ENCODE assay signal across 13 cellular contexts in genomic region chr9:114968710-114969109, GRCh38. TPM values are rescaled to one million over a fixed set of nuclear protein-coding genes. Genes with fewer than 3 reads are reported as not detected.
DNase-seq lines count a peak whose midpoint lies in the region; ATAC-seq, FAIRE-seq and TF ChIP-seq lines count a peak whose summit lies in the region.
"Had no signal": no experiment of that assay in that cellular context is flagged by ENCODE, and none has a peak within 500 bp of the region (broad histone marks: within the 10 kb centered on the region; RNA-seq: fewer than 3 reads in every experiment).

No MANE protein-coding gene starts in this region.

- no peaks in the 10 kb centered on the region for H3K27me3 Mint-ChIP-seq in MCF 10A (ENCODE audit: insufficient read depth, unreplicated experiment)
- H3K27me3 Mint-ChIP-seq: CD4-positive, alpha-beta memory T cell had no signal

- H3K36me3 ChIP-seq in breast epithelium (no peaks in the 10 kb centered on the region), SK-N-MC (ENCODE audit: insufficient read depth, low read length) (no peaks in the 10 kb centered on the region), gastroesophageal sphincter (no peaks in the 10 kb centered on the region)
- H3K36me3 ChIP-seq: neutrophil had no signal

- no peak overlapping the region for H3K27ac Mint-ChIP-seq in MCF 10A (ENCODE audit: low read depth, unreplicated experiment)

- H3K9me3 Mint-ChIP-seq in MCF 10A (ENCODE audit: unreplicated experiment), result no peaks in the 10 kb centered on the region
- H3K9me3 Mint-ChIP-seq: central memory CD8-positive, alpha-beta T cell had no signal

- CTCF ChIA-PET in MCF 10A (lab: Yijun Ruan, JAX), result interaction anchor here (0.6 to 1.6 kb wide), 2 partner anchors 286 to 885 kb away, joined by 3 to 4 read pairs; partner anchors contain the start of gene TEX48

- no peak overlapping the region for H3K9ac ChIP-seq in SK-N-MC (ENCODE audit: insufficient read length)

- peak; percentile 66 for DNase-seq in MCF 10A (ENCODE audit: unreplicated experiment)
- no peak for DNase-seq in breast epithelium (ENCODE audit: low spot score in 2 of 2)
- peak; percentile 51 for DNase-seq in SK-N-MC (ENCODE audit: low read depth, low spot score)
- peak; percentile 59 for DNase-seq in fibroblast of pulmonary artery (ENCODE audit: low read depth)
- no peak for DNase-seq in GM10266 (ENCODE audit: extremely low spot score)
- no peak for DNase-seq in OCI-M1 (lab: John Stamatoyannopoulos, UW)
- no peak for DNase-seq in frontal cortex (ENCODE audit: low spot score in 2 of 2)
- DNase-seq: activated CD4-positive, CD25-positive, alpha-beta regulatory T cell treated with anti-CD3 and anti-CD28 coated beads, Interleukin-2, amount 50 U/mL, for 72 hours; NCI-H526 treated with DMSO at 0.1 percent for 48 hours had no signal

- H3K27me3 ChIP-seq in breast epithelium (no peaks in the 10 kb centered on the region), gastroesophageal sphincter (no peaks in the 10 kb centered on the region)
- H3K27me3 ChIP-seq: neutrophil had no signal

- H3K4me3 ChIP-seq in breast epithelium, result no peak overlapping the region
- no peak overlapping the region for H3K4me3 ChIP-seq in SK-N-MC
- no peak overlapping the region for H3K4me3 ChIP-seq in fibroblast of pulmonary artery (replicated peaks; ENCODE audit: low read depth, low read length)
- no peak overlapping the region for H3K4me3 ChIP-seq in gastroesophageal sphincter

- no peak for ATAC-seq in gastroesophageal sphincter

- H3K27ac ChIP-seq in breast epithelium, result no peak overlapping the region
- no peak overlapping the region for H3K27ac ChIP-seq in SK-N-MC
- no peak overlapping the region for H3K27ac ChIP-seq in gastroesophageal sphincter
- H3K27ac ChIP-seq: neutrophil had no signal

- no TSS peak for BruUV-seq in MCF 10A (replicated peaks; lab: Mats Ljungman, UMichigan)

- TF ChIP-seq CTCF in MCF 10A (IDR thresholded peaks at IDR 0.05; ENCODE audit: unreplicated experiment) (no peak), breast epithelium (IDR thresholded peaks at IDR 0.05) (no peak), fibroblast of pulmonary artery (IDR thresholded peaks at IDR 0.05; ENCODE audit: low read length, missing control alignments) (no peak), gastroesophageal sphincter (IDR thresholded peaks at IDR 0.05) (no peak), GM10266 (IDR thresholded peaks at IDR 0.05; ENCODE audit: control insufficient read depth, insufficient read depth, low read depth, missing control alignments) (no peak)

- TF ChIP-seq POLR2A in breast epithelium (IDR thresholded peaks at IDR 0.05) (no peak), gastroesophageal sphincter (IDR thresholded peaks at IDR 0.05) (no peak)

- FAIRE-seq in frontal cortex (lab: Jason Lieb, UNC), result no peak

- H3K4me1 ChIP-seq in breast epithelium (no peaks in the 10 kb centered on the region), gastroesophageal sphincter (no peaks in the 10 kb centered on the region)

- no peaks in the 10 kb centered on the region for H3K36me3 Mint-ChIP-seq in MCF 10A (ENCODE audit: insufficient read depth, unreplicated experiment)

- no peak for TF ChIP-seq EP300 in gastroesophageal sphincter (IDR thresholded peaks at IDR 0.05)

- H3K4me1 Mint-ChIP-seq in MCF 10A (ENCODE audit: insufficient read depth, unreplicated experiment), result peaks cover 4% of the 10 kb centered on the region
- H3K4me1 Mint-ChIP-seq: central memory CD8-positive, alpha-beta T cell had no signal

- WGBS in gastroesophageal sphincter (ENCODE audit: low coverage in 1 of 2), 2 donors, result 0% methylated on average over 1 of the region's 1 CpG; no CpG with 5 or more reads in 1 of the 2 donors

- H3K4me3 Mint-ChIP-seq in MCF 10A (ENCODE audit: unreplicated experiment), result no peak overlapping the region
- H3K4me3 Mint-ChIP-seq: central memory CD8-positive, alpha-beta T cell had no signal

- H3K9me3 ChIP-seq in breast epithelium (no peaks in the 10 kb centered on the region), SK-N-MC (ENCODE audit: low read depth, low read length) (no peaks in the 10 kb centered on the region), gastroesophageal sphincter (peaks cover 0 to 1% (median 0%) of the 10 kb centered on the region in 3 donors)
- H3K9me3 ChIP-seq: neutrophil had no signal

- intact Hi-C loops in MCF 10A (cut with micrococcal nuclease) (no loop called here), breast epithelium (cut with DNase I; ENCODE audit: low total_unique reads) (no loop called here)

- POLR2A ChIA-PET in MCF 10A (lab: Yijun Ruan, JAX), result interaction anchor here (0.6 to 1.2 kb wide), 2 partner anchors 13 to 404 kb away, joined by 5 read pairs; no protein-coding TSS in a partner anchor

RNA-seq across cellular contexts. Expression of gene TNFSF8, which starts 38.3 kb away (rescaled TPM):
- total RNA-seq in MCF 10A (2022) (not detected in 2 replicates), breast epithelium (1 to 10 TPM; 2.6 to 9.8 (median 4.7) TPM), gastroesophageal sphincter (1 to 10 TPM in 3 of 4 donors, under 1 TPM in 1; 0.54 to 3.9 (median 2.0) TPM), frontal cortex (under 0.01 TPM)

Comparison
In these comparisons a context has a peak if more than half of its experiments do, and no peak if none do; other contexts are left out.
1. DNase-seq: peak in MCF 10A (single experiment), SK-N-MC (single experiment) and fibroblast of pulmonary artery (single experiment); none in breast epithelium (0 of 2), GM10266 (single experiment), OCI-M1 (single experiment) and frontal cortex (0 of 2).